Comparison of ENCODE assay signal across 1 cellular context in the genomic region with DNA sequence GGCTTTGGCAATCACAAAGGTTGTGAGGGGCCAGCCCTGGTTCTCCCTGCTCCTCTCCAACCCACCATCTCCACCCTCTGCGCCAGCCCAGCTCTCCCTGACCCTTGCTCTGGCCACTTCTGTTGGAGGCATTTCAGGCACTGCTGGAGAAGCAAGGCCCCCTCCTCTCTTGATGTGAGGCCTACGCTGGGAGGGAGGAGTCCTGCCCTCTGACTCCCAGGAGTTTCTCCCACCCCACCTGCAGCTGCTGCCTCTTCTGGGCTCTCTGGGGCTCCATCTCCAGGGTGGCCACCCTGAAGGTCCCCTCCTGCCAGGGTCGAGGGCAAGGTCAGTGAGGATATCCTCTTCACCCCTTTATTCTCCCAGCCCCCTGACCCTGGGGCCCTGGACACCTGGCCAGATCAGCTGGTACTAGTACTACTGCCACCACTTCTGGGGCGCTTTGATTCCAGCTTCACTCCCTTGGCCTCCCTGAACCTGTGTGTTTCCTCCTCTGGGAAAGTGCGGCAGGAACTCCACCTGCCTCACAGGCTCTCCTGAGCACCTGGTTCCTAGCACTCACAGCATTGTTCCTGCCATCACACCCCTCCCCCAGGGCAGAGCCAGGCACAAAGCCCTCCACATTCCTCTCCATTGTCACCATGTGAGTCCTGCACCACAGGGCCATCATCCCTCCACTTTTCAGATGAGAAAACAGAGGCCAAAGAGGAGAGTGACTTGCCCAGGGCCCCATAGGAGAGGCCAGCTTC.
TF ChIP-seq lines count a peak whose summit lies in the region.

No MANE protein-coding gene starts in this region.

TF ChIP-seq in H1, 55 proteins besides CTCF, POLR2A, EP300 and RAD21:
- no peak for TF ChIP-seq KDM4A (IDR thresholded peaks at IDR 0.05; ENCODE audit: low read depth, low read length, severe bottlenecking)
- no peak for TF ChIP-seq TBP (IDR thresholded peaks at IDR 0.05; ENCODE audit: low read depth, low read length)
- no peak for TF ChIP-seq HDAC6 (IDR thresholded peaks at IDR 0.05; ENCODE audit: low read depth, low read length)
- TF ChIP-seq GTF2F1 (IDR thresholded peaks at IDR 0.05; ENCODE audit: borderline replicate concordance, low read depth, low read length): no peak
- no peak for TF ChIP-seq PHF8 (conservative IDR thresholded peaks at IDR 0.05; ENCODE audit: low read depth, low read length)
- TF ChIP-seq, protein P1, sequence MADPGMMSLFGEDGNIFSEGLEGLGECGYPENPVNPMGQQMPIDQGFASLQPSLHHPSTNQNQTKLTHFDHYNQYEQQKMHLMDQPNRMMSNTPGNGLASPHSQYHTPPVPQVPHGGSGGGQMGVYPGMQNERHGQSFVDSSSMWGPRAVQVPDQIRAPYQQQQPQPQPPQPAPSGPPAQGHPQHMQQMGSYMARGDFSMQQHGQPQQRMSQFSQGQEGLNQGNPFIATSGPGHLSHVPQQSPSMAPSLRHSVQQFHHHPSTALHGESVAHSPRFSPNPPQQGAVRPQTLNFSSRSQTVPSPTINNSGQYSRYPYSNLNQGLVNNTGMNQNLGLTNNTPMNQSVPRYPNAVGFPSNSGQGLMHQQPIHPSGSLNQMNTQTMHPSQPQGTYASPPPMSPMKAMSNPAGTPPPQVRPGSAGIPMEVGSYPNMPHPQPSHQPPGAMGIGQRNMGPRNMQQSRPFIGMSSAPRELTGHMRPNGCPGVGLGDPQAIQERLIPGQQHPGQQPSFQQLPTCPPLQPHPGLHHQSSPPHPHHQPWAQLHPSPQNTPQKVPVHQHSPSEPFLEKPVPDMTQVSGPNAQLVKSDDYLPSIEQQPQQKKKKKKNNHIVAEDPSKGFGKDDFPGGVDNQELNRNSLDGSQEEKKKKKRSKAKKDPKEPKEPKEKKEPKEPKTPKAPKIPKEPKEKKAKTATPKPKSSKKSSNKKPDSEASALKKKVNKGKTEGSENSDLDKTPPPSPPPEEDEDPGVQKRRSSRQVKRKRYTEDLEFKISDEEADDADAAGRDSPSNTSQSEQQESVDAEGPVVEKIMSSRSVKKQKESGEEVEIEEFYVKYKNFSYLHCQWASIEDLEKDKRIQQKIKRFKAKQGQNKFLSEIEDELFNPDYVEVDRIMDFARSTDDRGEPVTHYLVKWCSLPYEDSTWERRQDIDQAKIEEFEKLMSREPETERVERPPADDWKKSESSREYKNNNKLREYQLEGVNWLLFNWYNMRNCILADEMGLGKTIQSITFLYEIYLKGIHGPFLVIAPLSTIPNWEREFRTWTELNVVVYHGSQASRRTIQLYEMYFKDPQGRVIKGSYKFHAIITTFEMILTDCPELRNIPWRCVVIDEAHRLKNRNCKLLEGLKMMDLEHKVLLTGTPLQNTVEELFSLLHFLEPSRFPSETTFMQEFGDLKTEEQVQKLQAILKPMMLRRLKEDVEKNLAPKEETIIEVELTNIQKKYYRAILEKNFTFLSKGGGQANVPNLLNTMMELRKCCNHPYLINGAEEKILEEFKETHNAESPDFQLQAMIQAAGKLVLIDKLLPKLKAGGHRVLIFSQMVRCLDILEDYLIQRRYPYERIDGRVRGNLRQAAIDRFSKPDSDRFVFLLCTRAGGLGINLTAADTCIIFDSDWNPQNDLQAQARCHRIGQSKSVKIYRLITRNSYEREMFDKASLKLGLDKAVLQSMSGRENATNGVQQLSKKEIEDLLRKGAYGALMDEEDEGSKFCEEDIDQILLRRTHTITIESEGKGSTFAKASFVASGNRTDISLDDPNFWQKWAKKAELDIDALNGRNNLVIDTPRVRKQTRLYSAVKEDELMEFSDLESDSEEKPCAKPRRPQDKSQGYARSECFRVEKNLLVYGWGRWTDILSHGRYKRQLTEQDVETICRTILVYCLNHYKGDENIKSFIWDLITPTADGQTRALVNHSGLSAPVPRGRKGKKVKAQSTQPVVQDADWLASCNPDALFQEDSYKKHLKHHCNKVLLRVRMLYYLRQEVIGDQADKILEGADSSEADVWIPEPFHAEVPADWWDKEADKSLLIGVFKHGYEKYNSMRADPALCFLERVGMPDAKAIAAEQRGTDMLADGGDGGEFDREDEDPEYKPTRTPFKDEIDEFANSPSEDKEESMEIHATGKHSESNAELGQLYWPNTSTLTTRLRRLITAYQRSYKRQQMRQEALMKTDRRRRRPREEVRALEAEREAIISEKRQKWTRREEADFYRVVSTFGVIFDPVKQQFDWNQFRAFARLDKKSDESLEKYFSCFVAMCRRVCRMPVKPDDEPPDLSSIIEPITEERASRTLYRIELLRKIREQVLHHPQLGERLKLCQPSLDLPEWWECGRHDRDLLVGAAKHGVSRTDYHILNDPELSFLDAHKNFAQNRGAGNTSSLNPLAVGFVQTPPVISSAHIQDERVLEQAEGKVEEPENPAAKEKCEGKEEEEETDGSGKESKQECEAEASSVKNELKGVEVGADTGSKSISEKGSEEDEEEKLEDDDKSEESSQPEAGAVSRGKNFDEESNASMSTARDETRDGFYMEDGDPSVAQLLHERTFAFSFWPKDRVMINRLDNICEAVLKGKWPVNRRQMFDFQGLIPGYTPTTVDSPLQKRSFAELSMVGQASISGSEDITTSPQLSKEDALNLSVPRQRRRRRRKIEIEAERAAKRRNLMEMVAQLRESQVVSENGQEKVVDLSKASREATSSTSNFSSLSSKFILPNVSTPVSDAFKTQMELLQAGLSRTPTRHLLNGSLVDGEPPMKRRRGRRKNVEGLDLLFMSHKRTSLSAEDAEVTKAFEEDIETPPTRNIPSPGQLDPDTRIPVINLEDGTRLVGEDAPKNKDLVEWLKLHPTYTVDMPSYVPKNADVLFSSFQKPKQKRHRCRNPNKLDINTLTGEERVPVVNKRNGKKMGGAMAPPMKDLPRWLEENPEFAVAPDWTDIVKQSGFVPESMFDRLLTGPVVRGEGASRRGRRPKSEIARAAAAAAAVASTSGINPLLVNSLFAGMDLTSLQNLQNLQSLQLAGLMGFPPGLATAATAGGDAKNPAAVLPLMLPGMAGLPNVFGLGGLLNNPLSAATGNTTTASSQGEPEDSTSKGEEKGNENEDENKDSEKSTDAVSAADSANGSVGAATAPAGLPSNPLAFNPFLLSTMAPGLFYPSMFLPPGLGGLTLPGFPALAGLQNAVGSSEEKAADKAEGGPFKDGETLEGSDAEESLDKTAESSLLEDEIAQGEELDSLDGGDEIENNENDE (IDR thresholded peaks at IDR 0.05; ENCODE audit: insufficient replicate concordance, low read length): no peak
- no peak for TF ChIP-seq CBX5 (IDR thresholded peaks at IDR 0.05; ENCODE audit: low read depth, low read length)
- TF ChIP-seq SRF (IDR thresholded peaks at IDR 0.05; ENCODE audit: low read depth, low read length): no peak
- TF ChIP-seq, protein P2, sequence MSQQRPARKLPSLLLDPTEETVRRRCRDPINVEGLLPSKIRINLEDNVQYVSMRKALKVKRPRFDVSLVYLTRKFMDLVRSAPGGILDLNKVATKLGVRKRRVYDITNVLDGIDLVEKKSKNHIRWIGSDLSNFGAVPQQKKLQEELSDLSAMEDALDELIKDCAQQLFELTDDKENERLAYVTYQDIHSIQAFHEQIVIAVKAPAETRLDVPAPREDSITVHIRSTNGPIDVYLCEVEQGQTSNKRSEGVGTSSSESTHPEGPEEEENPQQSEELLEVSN (IDR thresholded peaks at IDR 0.05): peak; percentile 84
- no peak for TF ChIP-seq JUN (IDR thresholded peaks at IDR 0.05; ENCODE audit: low read depth, low read length)
- TF ChIP-seq, protein P3, sequence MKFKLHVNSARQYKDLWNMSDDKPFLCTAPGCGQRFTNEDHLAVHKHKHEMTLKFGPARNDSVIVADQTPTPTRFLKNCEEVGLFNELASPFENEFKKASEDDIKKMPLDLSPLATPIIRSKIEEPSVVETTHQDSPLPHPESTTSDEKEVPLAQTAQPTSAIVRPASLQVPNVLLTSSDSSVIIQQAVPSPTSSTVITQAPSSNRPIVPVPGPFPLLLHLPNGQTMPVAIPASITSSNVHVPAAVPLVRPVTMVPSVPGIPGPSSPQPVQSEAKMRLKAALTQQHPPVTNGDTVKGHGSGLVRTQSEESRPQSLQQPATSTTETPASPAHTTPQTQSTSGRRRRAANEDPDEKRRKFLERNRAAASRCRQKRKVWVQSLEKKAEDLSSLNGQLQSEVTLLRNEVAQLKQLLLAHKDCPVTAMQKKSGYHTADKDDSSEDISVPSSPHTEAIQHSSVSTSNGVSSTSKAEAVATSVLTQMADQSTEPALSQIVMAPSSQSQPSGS (IDR thresholded peaks at IDR 0.05; ENCODE audit: low read length): no peak
- TF ChIP-seq RBBP5 (IDR thresholded peaks at IDR 0.05; ENCODE audit: borderline replicate concordance, low read depth, low read length): no peak
- TF ChIP-seq TCF12 (IDR thresholded peaks at IDR 0.05; ENCODE audit: low read depth, low read length): no peak
- TF ChIP-seq CTBP2 (IDR thresholded peaks at IDR 0.05; ENCODE audit: borderline replicate concordance, insufficient read depth, insufficient read length, low read length): no peak
- TF ChIP-seq CHD2 (IDR thresholded peaks at IDR 0.05; ENCODE audit: low read length): no peak
- TF ChIP-seq, protein P4, sequence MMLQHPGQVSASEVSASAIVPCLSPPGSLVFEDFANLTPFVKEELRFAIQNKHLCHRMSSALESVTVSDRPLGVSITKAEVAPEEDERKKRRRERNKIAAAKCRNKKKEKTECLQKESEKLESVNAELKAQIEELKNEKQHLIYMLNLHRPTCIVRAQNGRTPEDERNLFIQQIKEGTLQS (IDR thresholded peaks at IDR 0.05; ENCODE audit: insufficient read depth, low read depth, low read length): no peak
- no peak for TF ChIP-seq POU5F1 (IDR thresholded peaks at IDR 0.05; ENCODE audit: low read depth, low read length)
- TF ChIP-seq TAF1 (IDR thresholded peaks at IDR 0.05; ENCODE audit: low read depth, low read length): no peak
- TF ChIP-seq, protein P5, sequence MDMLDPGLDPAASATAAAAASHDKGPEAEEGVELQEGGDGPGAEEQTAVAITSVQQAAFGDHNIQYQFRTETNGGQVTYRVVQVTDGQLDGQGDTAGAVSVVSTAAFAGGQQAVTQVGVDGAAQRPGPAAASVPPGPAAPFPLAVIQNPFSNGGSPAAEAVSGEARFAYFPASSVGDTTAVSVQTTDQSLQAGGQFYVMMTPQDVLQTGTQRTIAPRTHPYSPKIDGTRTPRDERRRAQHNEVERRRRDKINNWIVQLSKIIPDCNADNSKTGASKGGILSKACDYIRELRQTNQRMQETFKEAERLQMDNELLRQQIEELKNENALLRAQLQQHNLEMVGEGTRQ (IDR thresholded peaks at IDR 0.05; ENCODE audit: low read length): no peak
- no peak for TF ChIP-seq ZNF274 (IDR thresholded peaks at IDR 0.05; ENCODE audit: borderline replicate concordance, extremely low read depth, low read length)
- TF ChIP-seq SP1 (IDR thresholded peaks at IDR 0.05; ENCODE audit: low read depth, low read length): peak; percentile 57; the same call in 1 of the 2 replicates
- no peak for TF ChIP-seq CBX8 (IDR thresholded peaks at IDR 0.05; ENCODE audit: borderline replicate concordance, low read depth, low read length)
- no peak for TF ChIP-seq SAP30 (IDR thresholded peaks at IDR 0.05; ENCODE audit: insufficient read depth, insufficient replicate concordance, low read length)
- no peak for TF ChIP-seq FOSL1 (IDR thresholded peaks at IDR 0.05; ENCODE audit: insufficient read depth, low read depth, low read length)
- no peak for TF ChIP-seq GABPA (IDR thresholded peaks at IDR 0.05; ENCODE audit: borderline replicate concordance, insufficient read depth, low read length)
- no peak for TF ChIP-seq SIRT6 (IDR thresholded peaks at IDR 0.05; ENCODE audit: low read length)
- TF ChIP-seq SIN3A (conservative IDR thresholded peaks at IDR 0.05 in 1 of 2, IDR thresholded peaks at IDR 0.05 in 1 of 2; ENCODE audit: low read depth in 1 of 2, low read length in 2 of 2): no peak
- TF ChIP-seq BRCA1 (IDR thresholded peaks at IDR 0.05; ENCODE audit: low read depth, low read length): no peak
- TF ChIP-seq BCL11A (IDR thresholded peaks at IDR 0.05; ENCODE audit: low read depth in 2 of 2, low read length in 2 of 2): no peak
- TF ChIP-seq TEAD4 (IDR thresholded peaks at IDR 0.05; ENCODE audit: low read depth, low read length): peak; percentile 68; the same call in 1 of the 2 replicates
- no peak for TF ChIP-seq KDM5A (IDR thresholded peaks at IDR 0.05; ENCODE audit: low read length)
- TF ChIP-seq EZH2 (IDR thresholded peaks at IDR 0.05; ENCODE audit: low read depth, low read length, severe bottlenecking): no peak
- no peak for TF ChIP-seq CREB1 (IDR thresholded peaks at IDR 0.05)
- TF ChIP-seq CHD1 (IDR thresholded peaks at IDR 0.05; ENCODE audit: low read depth, low read length): no peak
- TF ChIP-seq ASH2L (IDR thresholded peaks at IDR 0.05; ENCODE audit: low read length): peak; percentile 16
- TF ChIP-seq RFX5 (IDR thresholded peaks at IDR 0.05; ENCODE audit: borderline replicate concordance, low read depth, low read length): no peak
- TF ChIP-seq KDM1A (IDR thresholded peaks at IDR 0.05; ENCODE audit: borderline replicate concordance, low read length): peak; percentile 77; the same call in 1 of the 2 replicates
- no peak for TF ChIP-seq RNF2 (IDR thresholded peaks at IDR 0.05; ENCODE audit: borderline replicate concordance, low read depth, low read length, missing control alignments, poor library complexity, severe bottlenecking)
- TF ChIP-seq SP4 (IDR thresholded peaks at IDR 0.05; ENCODE audit: low read length): no peak
- no peak for TF ChIP-seq NANOG (IDR thresholded peaks at IDR 0.05; ENCODE audit: insufficient read depth, low read depth, low read length, poor library complexity, severe bottlenecking)
- no peak for TF ChIP-seq JUND (IDR thresholded peaks at IDR 0.05; ENCODE audit: low read length)
- TF ChIP-seq, protein P6, sequence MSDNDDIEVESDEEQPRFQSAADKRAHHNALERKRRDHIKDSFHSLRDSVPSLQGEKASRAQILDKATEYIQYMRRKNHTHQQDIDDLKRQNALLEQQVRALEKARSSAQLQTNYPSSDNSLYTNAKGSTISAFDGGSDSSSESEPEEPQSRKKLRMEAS (IDR thresholded peaks at IDR 0.05): peak; percentile 86
- TF ChIP-seq SUZ12 (IDR thresholded peaks at IDR 0.05; ENCODE audit: low read length): no peak
- TF ChIP-seq TAF7 (optimal IDR thresholded peaks at IDR 0.05; ENCODE audit: borderline replicate concordance, low read depth, low read length): no peak
- TF ChIP-seq BACH1 (IDR thresholded peaks at IDR 0.05; ENCODE audit: low read length): no peak
- TF ChIP-seq RXRA (IDR thresholded peaks at IDR 0.05; ENCODE audit: insufficient read depth, low read depth, low read length): no peak
- no peak for TF ChIP-seq SP2 (IDR thresholded peaks at IDR 0.05; ENCODE audit: low read length)
TF ChIP-seq in H1: peak in this region for 6.
